In genomic region chr2:29613792-29614266, GRCh38 we compare ENCODE assay signal across 24 cellular contexts.
"Had no signal": no experiment of that assay in that cellular context is flagged by ENCODE, and none has a peak within 500 bp of the region (broad histone marks: within the 10 kb centered on the region; RNA-seq: fewer than 3 reads in every experiment).

No MANE protein-coding gene starts in this region.

- H3K4me3 ChIP-seq: adrenal gland had no signal

- ATAC-seq: activated CD4-positive, CD25-positive, alpha-beta regulatory T cell treated with anti-CD3 and anti-CD28 coated beads, Interleukin-2, amount 50 U/mL, for 24 hours; activated CD8-positive, alpha-beta T cell treated with anti-CD3 and anti-CD28 coated beads, Interleukin-2, amount 10 ng/mL, durations not matched to agents 7 days and 5 days; Panc1; Right ventricle myocardium inferior had no signal

- H3K27ac ChIP-seq: adrenal gland had no signal

- H3K36me3 ChIP-seq: adrenal gland had no signal

- DNase-seq: activated CD4-positive, alpha-beta T cell treated with anti-CD3 and anti-CD28 coated beads for 4 hours; activated CD4-positive, alpha-beta T cell treated with anti-CD3 and anti-CD28 coated beads, Interleukin-2, amount 50 U/mL, for 4 hours; activated CD8-positive, alpha-beta memory T cell treated with anti-CD3 and anti-CD28 coated beads, Interleukin-2, amount 50 U/mL, for 48 hours; activated CD8-positive, alpha-beta T cell treated with anti-CD3 and anti-CD28 coated beads, Interleukin-2, amount 10 ng/mL, durations not matched to agents 7 days and 5 days; activated naive CD4-positive, alpha-beta T cell treated with anti-CD3 and anti-CD28 coated beads, Interleukin-2, amount 50 U/mL, for 16 hours; activated naive CD8-positive, alpha-beta T cell treated with anti-CD3 and anti-CD28 coated beads, Interleukin-2, amount 10 ng/mL, durations not matched to agents 7 days and 5 days; activated T-cell treated with anti-CD3 and anti-CD28 coated beads, Interleukin-2, amount 50 U/mL, for 1 hour; anterior cingulate cortex; KG1; NCI-H1105; NCI-H1436; NCI-H1694 treated with DMSO at 0.1 percent for 48 hours; NCI-H2081; NCI-H2227 treated with DMSO at 0.1 percent for 48 hours; NCI-H446 treated with DMSO at 0.1 percent for 48 hours; NCI-H524 treated with DMSO at 0.1 percent for 48 hours; NCI-H774; NK-92 treated with Interleukin-12 subunit alpha and Interleukin-12 subunit beta, amount 100 ng/mL, for 24 hours; OCI-M1; RPMI8226 had no signal

- H3K4me1 ChIP-seq: adrenal gland had no signal

- H3K27me3 ChIP-seq: adrenal gland had no signal

- H3K9me3 ChIP-seq: adrenal gland had no signal
